22 cellular contexts compared by ENCODE assay signal in genomic region chr3:177579419-177579818, GRCh38.
DNase-seq lines count a peak whose midpoint lies in the region; ATAC-seq, FAIRE-seq and TF ChIP-seq lines count a peak whose summit lies in the region.
"Had no signal": no experiment of that assay in that cellular context is flagged by ENCODE, and none has a peak within 500 bp of the region (broad histone marks: within the 10 kb centered on the region; RNA-seq: fewer than 3 reads in every experiment).

No MANE protein-coding gene starts in this region.

- no peaks in the 10 kb centered on the region for H4K20me1 ChIP-seq in GM23338 (replicated peaks; ENCODE audit: insufficient read depth)

- peaks cover 19% of the 10 kb centered on the region for H3K4me1 Mint-ChIP-seq in GM23338

- no peak for ATAC-seq in GM23338
- peak; percentile 93 for ATAC-seq in esophagus mucosa
- no peak for ATAC-seq in HG02970 (IDR thresholded peaks at IDR 0.05; ENCODE audit: low FRiP score, unreplicated experiment)
- no peak for ATAC-seq in GM21515 (IDR thresholded peaks at IDR 0.05; ENCODE audit: unreplicated experiment)

- no peak for TF ChIP-seq POLR2A in prostate gland (IDR thresholded peaks at IDR 0.05)

- H3K27ac ChIP-seq in GM23338 (ENCODE audit: low read depth) = no peak overlapping the region
- no peak overlapping the region for H3K27ac ChIP-seq in prostate gland
- H3K27ac ChIP-seq: PC-9 had no signal

- H3K4me1 ChIP-seq in GM23338 (ENCODE audit: insufficient read depth) = peaks cover 10% of the 10 kb centered on the region
- H3K4me1 ChIP-seq in prostate gland (replicated peaks) = no peaks in the 10 kb centered on the region
- H3K4me1 ChIP-seq: BE2C had no signal

- H3K4me2 ChIP-seq in GM23338 = no peak overlapping the region
- H3K4me2 ChIP-seq: PC-9, SK-N-SH had no signal

- intact Hi-C loops in prostate gland (cut with DNase I) = no loop called here

- H3K36me3 ChIP-seq in GM23338 (ENCODE audit: insufficient read depth) (no peaks in the 10 kb centered on the region), prostate gland (no peaks in the 10 kb centered on the region)
- H3K36me3 ChIP-seq: BE2C had no signal

- H3K9me3 Mint-ChIP-seq in GM23338 = no peaks in the 10 kb centered on the region; the same call in 2 of the 3 replicates

- DNase-seq in GM23338 (ENCODE audit: low spot score) = no peak
- DNase-seq in SW480 (ENCODE audit: low spot score) = peak; percentile 32
- no peak for DNase-seq in HTR-8/SVneo (ENCODE audit: insufficient read length, low spot score)
- no peak for DNase-seq in prostate gland (ENCODE audit: low spot score)
- DNase-seq: BE2C, DMS53, GOT3, HCEC 1CT, KBM-7, NCI-H1105, NCI-H2029 treated with DMSO at 0.1 percent for 48 hours, NCI-H226, NCI-H510A treated with DMSO at 0.1 percent for 48 hours, NCI-H748 treated with DMSO at 0.1 percent for 48 hours, PC-9, RPMI8226, SHP77 treated with DMSO at 0.1 percent for 48 hours, SK-N-SH had no signal

- H3K4me3 Mint-ChIP-seq in GM23338 = no peak overlapping the region

- no peaks in the 10 kb centered on the region for H3F3A ChIP-seq in GM23338 (replicated peaks; ENCODE audit: low read depth)

- no peaks in the 10 kb centered on the region for H3K36me3 Mint-ChIP-seq in GM23338 (ENCODE audit: low read depth)

- no peaks in the 10 kb centered on the region for H3K79me2 ChIP-seq in GM23338 (replicated peaks; ENCODE audit: insufficient read depth)

- H2AFZ ChIP-seq in GM23338 = 0 out of 2 replicates have a peak overlapping the region, but pooled peaks have one; percentile 7
- H2AFZ ChIP-seq: PC-9 had no signal

- no peaks in the 10 kb centered on the region for H3K27me3 Mint-ChIP-seq in GM23338 (ENCODE audit: insufficient read depth, low read depth, poor library complexity)

- no peak for TF ChIP-seq CTCF in GM23338 (conservative IDR thresholded peaks at IDR 0.05; ENCODE audit: low read depth in 2 of 2)
- no peak for TF ChIP-seq CTCF in prostate gland (IDR thresholded peaks at IDR 0.05)

- H3K4me3 ChIP-seq in GM23338 = no peak overlapping the region
- no peak overlapping the region for H3K4me3 ChIP-seq in prostate gland
- H3K4me3 ChIP-seq: PC-9 had no signal

- peaks cover 9% of the 10 kb centered on the region for H3K9me2 ChIP-seq in GM23338 (ENCODE audit: insufficient read depth)
- H3K9me2 ChIP-seq: SK-N-SH had no signal

- H3K27me3 ChIP-seq in GM23338 (ENCODE audit: insufficient read depth) = no peaks in the 10 kb centered on the region
- no peaks in the 10 kb centered on the region for H3K27me3 ChIP-seq in prostate gland (replicated peaks; ENCODE audit: insufficient read depth)
- H3K27me3 ChIP-seq: BE2C had no signal

- no peak overlapping the region for H3K27ac Mint-ChIP-seq in GM23338

- 98% methylated on average over 4 of the region's 4 CpGs for WGBS in prostate gland

- H3K9me3 ChIP-seq in prostate gland = no peaks in the 10 kb centered on the region
- H3K9me3 ChIP-seq: BE2C, SK-N-SH had no signal

- FAIRE-seq in HTR-8/SVneo (lab: Jason Lieb, UNC) = no peak
- FAIRE-seq: D721Med had no signal

TF ChIP-seq in GM23338, 12 proteins besides CTCF, POLR2A, EP300 and RAD21 (continues in another document):
- TF ChIP-seq EZH2 (IDR thresholded peaks at IDR 0.05; ENCODE audit: low read depth, unreplicated experiment) (no peak), NANOG (IDR thresholded peaks at IDR 0.05; ENCODE audit: borderline replicate concordance) (no peak), EZH2phosphoT487 (IDR thresholded peaks at IDR 0.05; ENCODE audit: unreplicated experiment) (no peak), STAT1 (IDR thresholded peaks at IDR 0.05; ENCODE audit: unreplicated experiment) (no peak), ZNF114 (CRISPR knock-in tag; IDR thresholded peaks at IDR 0.05) (no peak), ETS1 (IDR thresholded peaks at IDR 0.05) (no peak), CREB1 (CRISPR knock-in tag; IDR thresholded peaks at IDR 0.05; ENCODE audit: low read depth) (no peak), REST (IDR thresholded peaks at IDR 0.05; ENCODE audit: unreplicated experiment) (no peak), POLR2AphosphoS5 (IDR thresholded peaks at IDR 0.05; ENCODE audit: low read depth) (no peak), JUNB (IDR thresholded peaks at IDR 0.05; ENCODE audit: unreplicated experiment) (no peak), ZNF331 (CRISPR knock-in tag; IDR thresholded peaks at IDR 0.05; ENCODE audit: low read depth) (no peak)
